1 cellular context compared by ENCODE assay signal in the genomic region with DNA sequence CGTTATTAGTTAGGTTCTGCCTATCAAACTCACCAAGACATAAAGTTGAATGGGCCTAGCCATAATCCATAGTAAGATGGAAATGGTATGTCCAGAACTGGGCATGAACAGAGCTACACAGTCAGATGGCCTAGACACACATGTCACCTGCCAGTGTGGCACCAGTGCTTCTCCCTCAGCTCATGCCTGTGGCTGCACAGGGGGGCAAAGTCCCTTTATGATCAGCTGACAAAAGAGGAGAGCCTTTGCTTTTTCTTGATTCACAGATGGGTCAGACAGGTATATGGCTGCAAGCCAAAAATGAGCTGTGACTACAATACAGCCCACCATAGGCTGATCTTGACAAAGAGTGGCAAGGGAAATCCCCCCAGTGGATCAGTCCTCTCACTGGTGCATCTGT.
A peak's percentile ranks its signal among the peaks of the same experiment; 100 is the strongest.
TF ChIP-seq lines count a peak whose summit lies in the region.

No MANE protein-coding gene starts in this region.

TF ChIP-seq in K562, 482 proteins besides CTCF, POLR2A, EP300 and RAD21:
- peak; percentile 38; the same call in 1 of the 2 replicates for TF ChIP-seq NFIC (IDR thresholded peaks at IDR 0.05)
- no peak for TF ChIP-seq MECOM (CRISPR knock-in tag; IDR thresholded peaks at IDR 0.05)
